ENCODE assay signal across 9 cellular contexts in the genomic region with DNA sequence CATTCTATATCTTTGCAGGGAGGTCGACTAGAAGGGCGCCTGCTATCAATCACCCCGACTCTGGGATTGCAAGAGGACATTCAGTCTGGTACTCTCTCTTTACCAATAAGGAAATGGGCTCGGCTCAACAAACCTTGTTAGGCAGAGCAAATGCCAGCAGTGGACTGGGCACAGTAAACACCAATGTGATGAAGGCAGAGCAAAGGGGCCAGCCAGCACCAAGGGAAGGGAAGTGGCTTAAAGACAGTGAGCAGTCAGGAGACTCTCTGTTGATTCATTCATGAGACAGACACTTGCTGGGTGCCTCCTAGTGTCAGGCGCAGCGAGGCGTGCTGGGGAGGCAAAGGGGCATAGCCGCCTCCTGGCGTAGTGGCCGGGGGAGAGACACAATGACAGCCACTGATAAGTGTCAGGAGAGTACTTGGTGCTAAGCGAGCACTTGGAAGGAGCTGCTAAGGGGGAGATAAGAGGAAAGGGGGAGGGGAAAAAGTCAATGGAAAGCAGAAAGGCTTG. TPM values are rescaled to one million over a fixed set of nuclear protein-coding genes. Genes with fewer than 3 reads are reported as not detected.
DNase-seq lines count a peak whose midpoint lies in the region; ATAC-seq and TF ChIP-seq lines count a peak whose summit lies in the region.
"Had no signal": no experiment of that assay in that cellular context is flagged by ENCODE, and none has a peak within 500 bp of the region (broad histone marks: within the 10 kb centered on the region; RNA-seq: fewer than 3 reads in every experiment).

No MANE protein-coding gene starts in this region.

- H2AFZ ChIP-seq in fibroblast of lung (ENCODE audit: low read length) = no peak overlapping the region

- no peak for DNase-seq in Right ventricle myocardium superior
- no peak for DNase-seq in Right ventricle myocardium inferior (ENCODE audit: missing footprints)
- DNase-seq in fibroblast of lung (ENCODE audit: low read depth in 2 of 2) = peak in 1 of 2 donors; percentile 21
- DNase-seq in NCI-H1092 treated with DMSO at 0.1 percent for 48 hours (lab: John Stamatoyannopoulos, UW) = no peak
- DNase-seq in EL = no peak
- no peak for DNase-seq in T-helper 9 cell
- DNase-seq: NCI-H526 had no signal

- H4K20me1 ChIP-seq in fibroblast of lung (ENCODE audit: control insufficient read depth, extremely low read depth, insufficient read depth, low read length) = no peaks in the 10 kb centered on the region

- H3K4me2 ChIP-seq in fibroblast of lung (ENCODE audit: extremely low read depth, insufficient read depth, low read length) = peak overlapping the region; percentile 34

- H3K27ac ChIP-seq in fibroblast of lung (ENCODE audit: insufficient read depth, low read length) = no peak overlapping the region

- H3K4me3 ChIP-seq in fibroblast of lung (replicated peaks in 1 of 4; ENCODE audit: control extremely low read depth in 1 of 4, insufficient read depth in 1 of 4, low read depth in 3 of 4, low read length in 4 of 4) (peak overlapping the region in 1 of 4 experiments; percentile 26), mucosa of stomach (ENCODE audit: low read length) (peak overlapping the region; percentile 33)

- H3K9ac ChIP-seq in fibroblast of lung (ENCODE audit: insufficient read depth, low read length) (no peak overlapping the region), mucosa of stomach (ENCODE audit: low read length) (peak overlapping the region; percentile 68)

- H3K9me3 ChIP-seq in fibroblast of lung (ENCODE audit: control insufficient read depth, insufficient read depth, low read depth, low read length) (no peaks in the 10 kb centered on the region), mucosa of stomach (ENCODE audit: control insufficient read depth, low read length) (no peaks in the 10 kb centered on the region)

- H3K27me3 ChIP-seq in fibroblast of lung (ENCODE audit: control insufficient read depth, insufficient read depth, low read length) = no peaks in the 10 kb centered on the region
- no peaks in the 10 kb centered on the region for H3K27me3 ChIP-seq in mucosa of stomach (ENCODE audit: control insufficient read depth, insufficient read depth, low read length)

- H3K79me2 ChIP-seq in fibroblast of lung (ENCODE audit: control insufficient read depth, insufficient read depth, low read length) = no peaks in the 10 kb centered on the region

- H3K4me1 ChIP-seq in fibroblast of lung (ENCODE audit: control insufficient read depth, extremely low read depth, insufficient read depth, low read length) (peaks cover 11% of the 10 kb centered on the region), mucosa of stomach (ENCODE audit: control insufficient read depth, insufficient read depth, low read length) (peaks cover 37% of the 10 kb centered on the region)

- TF ChIP-seq CTCF in fibroblast of lung (conservative IDR thresholded peaks at IDR 0.05 in 1 of 2, IDR thresholded peaks at IDR 0.05 in 1 of 2; ENCODE audit: low read depth in 1 of 2, low read length in 2 of 2) = no peak

- intact Hi-C loops in Right ventricle myocardium superior (cut with DNase I) = no loop called here
- intact Hi-C loops in Right ventricle myocardium inferior (cut with DNase I) = no loop called here

- ATAC-seq in Right ventricle myocardium superior (ENCODE audit: poor library complexity) (peak; percentile 58), Right ventricle myocardium inferior (no peak), GM21423 (IDR thresholded peaks at IDR 0.05; ENCODE audit: unreplicated experiment) (no peak)

- H3K36me3 ChIP-seq in fibroblast of lung (ENCODE audit: control insufficient read depth, insufficient read depth, low read length) (no peaks in the 10 kb centered on the region), mucosa of stomach (ENCODE audit: control insufficient read depth, insufficient read depth, low read length) (no peaks in the 10 kb centered on the region)

RNA-seq across cellular contexts. Expression of a gene that starts 34.1 kb away (rescaled TPM):
- total RNA-seq in Right ventricle myocardium superior = 1.5 TPM
- total RNA-seq in Right ventricle myocardium inferior = 1.5 TPM
- 0.33 and 0.51 TPM in 2 replicates for total RNA-seq in fibroblast of lung
- 0.22 and 0.27 TPM in 2 replicates for polyA plus RNA-seq in fibroblast of lung
- 0.13 and 0.14 TPM in 2 replicates for polyA plus RNA-seq in fibroblast of lung (2012)
- polyA minus RNA-seq in fibroblast of lung (ENCODE audit: low replicate concordance) = 0.74 TPM in 1 of 2 replicates, not detected in the other
